Comparison of ENCODE assay signal across 8 cellular contexts in the genomic region with DNA sequence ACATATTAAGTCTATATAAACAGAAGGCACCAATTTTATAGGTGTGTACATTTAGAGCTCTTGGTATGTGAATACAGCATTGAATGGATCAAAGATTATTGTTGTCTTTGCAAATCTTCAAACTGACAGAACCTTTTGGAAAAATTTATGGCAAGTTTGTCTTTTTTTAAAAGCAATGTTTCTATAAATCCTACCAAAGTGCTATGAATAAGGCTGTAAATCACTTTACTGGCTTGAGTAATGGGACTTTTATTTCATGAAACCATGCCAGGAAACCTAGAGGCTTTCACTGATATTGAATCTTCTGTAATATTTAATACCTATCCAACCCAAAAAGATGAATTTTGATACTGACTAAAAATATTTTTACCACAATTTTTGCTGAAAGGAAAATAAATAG.
"Had no signal": no experiment of that assay in that cellular context is flagged by ENCODE, and none has a peak within 500 bp of the region (broad histone marks: within the 10 kb centered on the region; RNA-seq: fewer than 3 reads in every experiment).

No MANE protein-coding gene starts in this region.

- H3K27ac ChIP-seq: GM23248, HL-60 had no signal

- DNase-seq: GM23248, GOT3, H9, HCEC 1CT, IMR-90, KG1 had no signal

- ATAC-seq: K562 had no signal

- H3K4me3 ChIP-seq: GM23248, K562 had no signal
